In the genomic region with DNA sequence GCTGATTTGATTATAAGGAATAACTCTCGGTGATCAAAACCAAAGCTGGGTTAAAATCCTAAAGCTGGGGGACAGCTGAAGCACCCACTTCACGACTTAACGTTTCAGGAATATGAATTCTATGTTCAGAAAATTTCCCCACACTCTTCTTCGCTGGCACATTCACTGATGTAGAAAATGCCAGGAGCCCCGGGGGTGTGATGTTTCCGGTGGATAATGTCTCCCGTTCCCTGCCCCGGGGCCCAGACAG, we compare ENCODE assay signal across 9 cellular contexts.
DNase-seq lines count a peak whose midpoint lies in the region; ATAC-seq and TF ChIP-seq lines count a peak whose summit lies in the region.
"Had no signal": no experiment of that assay in that cellular context is flagged by ENCODE, and none has a peak within 500 bp of the region (broad histone marks: within the 10 kb centered on the region; RNA-seq: fewer than 3 reads in every experiment).

No MANE protein-coding gene starts in this region.

- TF ChIP-seq CTCF in AG09309 (IDR thresholded peaks at IDR 0.05; ENCODE audit: control insufficient read depth, insufficient read depth, low read depth, low read length, missing control alignments), result no peak
- TF ChIP-seq CTCF in IMR-90 (conservative IDR thresholded peaks at IDR 0.05; ENCODE audit: low read depth, low read length), result no peak

- H2BK15ac ChIP-seq in IMR-90 (ENCODE audit: low read depth, low read length), result peak overlapping the region; percentile 9; the same call in 1 of the 3 replicates

- no peaks in the 10 kb centered on the region for H3K36me3 ChIP-seq in IMR-90 (ENCODE audit: control insufficient read depth, insufficient read depth, low read length)
- no peaks in the 10 kb centered on the region for H3K36me3 ChIP-seq in endocrine pancreas (ENCODE audit: control insufficient read depth, insufficient read depth, low read length)
- H3K36me3 ChIP-seq: adrenal gland had no signal

- ATAC-seq in IMR-90 (ENCODE audit: low read depth) (peak; percentile 8; the same call in 1 of the 2 replicates), naive B cell (ENCODE audit: low read depth in 2 of 2) (no peak), HG03159 (IDR thresholded peaks at IDR 0.05; ENCODE audit: unreplicated experiment) (no peak)

- peak overlapping the region; percentile 71 for H2BK20ac ChIP-seq in IMR-90 (ENCODE audit: low read depth, low read length)

- H3K27me3 ChIP-seq in IMR-90 (ENCODE audit: control insufficient read depth, insufficient read depth, low read length), result no peaks in the 10 kb centered on the region
- H3K27me3 ChIP-seq in endocrine pancreas (ENCODE audit: control insufficient read depth, insufficient read depth, low read length), result no peaks in the 10 kb centered on the region

- H3K4me2 ChIP-seq in IMR-90 (ENCODE audit: low read depth, low read length), result peak overlapping the region; percentile 92

- WGBS in IMR-90 (ENCODE audit: extremely low coverage in 2 of 2, insufficient read length in 1 of 2), 2 experiments, result no CpG with 5 or more reads among the region's 8 CpGs

- H3K27me3 Mint-ChIP-seq in naive B cell, result peaks cover 0 to 7% (median 0%) of the 10 kb centered on the region in 3 donors

- peak overlapping the region; percentile 17 for H3K9ac ChIP-seq in IMR-90 (ENCODE audit: low read depth, low read length)
- H3K9ac ChIP-seq in endocrine pancreas (ENCODE audit: control insufficient read depth, insufficient read depth, low read length), result no peak overlapping the region

- TF ChIP-seq POLR2A in IMR-90 (IDR thresholded peaks at IDR 0.05; ENCODE audit: low read depth, low read length), result no peak

- peaks cover 0 to 15% of the 10 kb centered on the region in 2 experiments; a peak in 1 of 4 replicates for H3K79me1 ChIP-seq in IMR-90 (ENCODE audit: low read depth in 1 of 2, low read length in 2 of 2)

- peak overlapping the region; percentile 81 to 97 (median 95) for H3K27ac Mint-ChIP-seq in naive B cell

- no peaks in the 10 kb centered on the region for H3K9me3 Mint-ChIP-seq in naive B cell

- H3K23ac ChIP-seq in IMR-90 (ENCODE audit: low read depth, low read length), result peak overlapping the region; percentile 36; the same call in 1 of the 2 replicates

- H4K5ac ChIP-seq in IMR-90 (ENCODE audit: low read depth, low read length), result peak overlapping the region; percentile 13; the same call in 1 of the 2 replicates

- POLR2A ChIA-PET in IMR-90 (lab: Charles Lee; ENCODE audit: unreplicated experiment), result interaction anchor here (0.7 kb wide), 1 partner anchor 186 kb away, joined by 11 read pairs; no protein-coding TSS in a partner anchor

- H2BK120ac ChIP-seq in IMR-90 (ENCODE audit: low read depth, low read length), result peak overlapping the region; percentile 75

- H3K4ac ChIP-seq in IMR-90 (ENCODE audit: low read depth, low read length), result peak overlapping the region; percentile 52

- H2BK5ac ChIP-seq in IMR-90 (ENCODE audit: low read depth, low read length, poor library complexity, severe bottlenecking), result no peak overlapping the region

- no peaks in the 10 kb centered on the region for H3K9me3 ChIP-seq in IMR-90 (ENCODE audit: control insufficient read depth, insufficient read depth, low read length)
- no peaks in the 10 kb centered on the region for H3K9me3 ChIP-seq in endocrine pancreas (ENCODE audit: control insufficient read depth, low read length)
- H3K9me3 ChIP-seq: adrenal gland had no signal

- in situ Hi-C loops in IMR-90 (cut with MboI; ENCODE audit: low sequenced_read_pairs), result loop anchor here (10.0 kb wide), 1 partner anchor 185 kb away; no protein-coding TSS in a partner anchor

- no peak overlapping the region; the same call in 1 of the 2 replicates for H3K27ac ChIP-seq in IMR-90 (ENCODE audit: insufficient read depth, low read length)

- peaks cover 21 to 26% (median 23%) of the 10 kb centered on the region in 3 donors for H3K4me1 Mint-ChIP-seq in naive B cell

- intact Hi-C loops in IMR-90 (cut with micrococcal nuclease), result no loop called here

- DNase-seq in AG09309 (ENCODE audit: low read depth), result no peak
- no peak for DNase-seq in IMR-90
- DNase-seq in naive B cell, result peak; percentile 15
- no peak for DNase-seq in NCI-H345 (lab: John Stamatoyannopoulos, UW)
- no peak for DNase-seq in NCI-H187 treated with DMSO at 0.1 percent for 48 hours (lab: John Stamatoyannopoulos, UW)
- DNase-seq in dermis blood vessel endothelial cell, result no peak

- no peaks in the 10 kb centered on the region for H4K20me1 ChIP-seq in IMR-90 (ENCODE audit: insufficient read depth, low read length)

- no peak overlapping the region for H2AK9ac ChIP-seq in IMR-90 (replicated peaks; ENCODE audit: low read depth, low read length, poor library complexity)

- H3K18ac ChIP-seq in IMR-90 (ENCODE audit: low read depth, low read length), result peak overlapping the region; percentile 26; the same call in 1 of the 2 replicates

- peak overlapping the region; percentile 73 for H3K4me3 ChIP-seq in AG09309 (ENCODE audit: control insufficient read depth, low read depth, low read length)
- H3K4me3 ChIP-seq in IMR-90 (ENCODE audit: insufficient read depth, low read depth, low read length), result peak overlapping the region; percentile 72
- H3K4me3 ChIP-seq in endocrine pancreas (ENCODE audit: control insufficient read depth, insufficient read depth, low read length), result peak overlapping the region; percentile 59

- H3K4me1 ChIP-seq in IMR-90 (ENCODE audit: control insufficient read depth, insufficient read depth, low read length) (no peaks in the 10 kb centered on the region; the same call in 1 of the 2 replicates), endocrine pancreas (ENCODE audit: control insufficient read depth, insufficient read depth, low read length) (no peaks in the 10 kb centered on the region)

- no peaks in the 10 kb centered on the region for H3K36me3 Mint-ChIP-seq in naive B cell

- H4K91ac ChIP-seq in IMR-90 (ENCODE audit: insufficient read depth, low read depth, low read length), result peak overlapping the region; percentile 66

- H2AK5ac ChIP-seq in IMR-90 (ENCODE audit: low read depth, low read length), result 0 out of 2 replicates have a peak overlapping the region, but pooled peaks have one; percentile 68

- no peak for TF ChIP-seq RAD21 in IMR-90 (IDR thresholded peaks at IDR 0.05; ENCODE audit: low read length)

- H3K56ac ChIP-seq in IMR-90 (ENCODE audit: extremely low read depth, insufficient read depth, low read length), result 0 out of 2 replicates have a peak overlapping the region, but pooled peaks have one; percentile 18

- 0 out of 2 replicates have a peak, but pooled peaks cover 3% of the 10 kb centered on the region for H3K9me1 ChIP-seq in IMR-90 (ENCODE audit: insufficient read depth, low read length)

- no TSS peak for BruUV-seq in IMR-90 (replicated peaks; lab: Mats Ljungman, UMichigan)

- peak overlapping the region; percentile 18; the same call in 1 of the 2 replicates for H3K14ac ChIP-seq in IMR-90 (replicated peaks; ENCODE audit: low read depth, low read length)

- peak overlapping the region; percentile 86 for H2AFZ ChIP-seq in IMR-90 (replicated peaks; ENCODE audit: low read length, poor library complexity)

- H3K4me3 Mint-ChIP-seq in naive B cell, result peak overlapping the region; percentile 88 to 98 (median 90)

- H4K8ac ChIP-seq in IMR-90 (ENCODE audit: low read depth in 2 of 2, low read length in 2 of 2), result peak overlapping the region; percentile 30 to 32; a peak in 3 of 4 replicates

- CTCF ChIA-PET in IMR-90 (lab: Yijun Ruan, JAX), result interaction anchor here (0.6 to 1.8 kb wide), 4 partner anchors 193 to 1385 kb away, joined by 3 to 7 read pairs (median 3); no protein-coding TSS in a partner anchor

- dilution Hi-C loops in IMR-90 (cut with HindIII; ENCODE audit: low sequenced_read_pairs, unreplicated experiment), result no loop called here

TF ChIP-seq in IMR-90, 13 proteins besides CTCF, POLR2A, EP300 and RAD21:
- TF ChIP-seq RCOR1 (IDR thresholded peaks at IDR 0.05; ENCODE audit: insufficient replicate concordance, low read length), result no peak
- no peak for TF ChIP-seq MAZ (IDR thresholded peaks at IDR 0.05; ENCODE audit: borderline replicate concordance, low read depth, low read length)
- no peak for TF ChIP-seq MAFK (IDR thresholded peaks at IDR 0.05; ENCODE audit: low read depth, low read length)
- no peak for TF ChIP-seq MXI1 (IDR thresholded peaks at IDR 0.05; ENCODE audit: borderline replicate concordance, low read depth, low read length)
- TF ChIP-seq, protein P1, sequence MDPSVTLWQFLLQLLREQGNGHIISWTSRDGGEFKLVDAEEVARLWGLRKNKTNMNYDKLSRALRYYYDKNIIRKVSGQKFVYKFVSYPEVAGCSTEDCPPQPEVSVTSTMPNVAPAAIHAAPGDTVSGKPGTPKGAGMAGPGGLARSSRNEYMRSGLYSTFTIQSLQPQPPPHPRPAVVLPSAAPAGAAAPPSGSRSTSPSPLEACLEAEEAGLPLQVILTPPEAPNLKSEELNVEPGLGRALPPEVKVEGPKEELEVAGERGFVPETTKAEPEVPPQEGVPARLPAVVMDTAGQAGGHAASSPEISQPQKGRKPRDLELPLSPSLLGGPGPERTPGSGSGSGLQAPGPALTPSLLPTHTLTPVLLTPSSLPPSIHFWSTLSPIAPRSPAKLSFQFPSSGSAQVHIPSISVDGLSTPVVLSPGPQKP (IDR thresholded peaks at IDR 0.05; ENCODE audit: borderline replicate concordance, low read depth, low read length), result no peak
